Comparison of ENCODE assay signal across 8 cellular contexts in the genomic region with DNA sequence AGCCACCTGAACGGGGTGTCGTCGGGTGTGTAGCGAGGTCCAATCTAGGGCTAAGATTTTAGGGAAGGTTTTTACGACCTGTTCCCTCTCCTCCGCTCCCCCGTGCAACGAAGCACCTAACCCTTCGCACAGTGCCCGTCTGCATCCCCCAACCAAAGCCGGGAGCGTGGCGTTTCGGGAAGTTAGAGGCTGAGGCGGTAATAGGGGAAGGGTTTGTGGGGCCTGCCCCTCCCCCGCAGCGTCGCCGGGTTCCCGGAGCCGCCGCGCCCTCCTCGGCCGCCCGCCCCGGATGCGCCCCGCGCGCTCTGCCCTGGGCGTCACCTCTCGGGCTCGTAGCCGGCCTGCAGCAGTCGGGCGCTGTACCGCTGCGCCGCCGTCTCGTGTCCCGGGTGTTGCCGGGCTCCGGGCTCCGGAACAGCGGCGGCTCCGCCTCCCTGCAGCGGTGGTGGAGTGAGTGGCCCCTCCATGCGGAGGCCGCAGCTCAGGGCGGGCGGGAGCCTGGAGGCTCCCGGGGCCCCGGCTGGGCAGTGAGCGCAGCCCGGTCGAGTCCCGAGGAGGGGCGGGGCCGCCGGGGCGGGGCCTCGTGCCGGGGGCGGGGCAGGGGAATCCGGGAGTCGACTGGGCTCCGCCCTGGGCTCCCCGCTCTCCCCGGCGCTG. TPM values are rescaled to one million over a fixed set of nuclear protein-coding genes. Genes with fewer than 3 reads are reported as not detected.
DNase-seq lines count a peak whose midpoint lies in the region; ATAC-seq, FAIRE-seq and TF ChIP-seq lines count a peak whose summit lies in the region.

A gene (minus strand): TSS at position 548 of the 657 bp plus-strand sequence. CDS start 81 bp downstream, at position 467.

- H3K9me3 ChIP-seq in ovary, result no peaks in the 10 kb centered on the region
- no peaks in the 10 kb centered on the region for H3K9me3 ChIP-seq in thymus (ENCODE audit: control insufficient read depth)

- CTCF ChIA-PET in activated naive CD4-positive, alpha-beta T cell treated with anti-CD3 and anti-CD28 coated beads, Interleukin-2, amount 10 ng/mL, durations not matched to agents 7 days and 5 days (lab: Charles Lee), result interaction anchor here (1.0 to 14.3 kb wide), 4 partner anchors 12 to 50 kb away, joined by 4 to 166 read pairs (median 8); no protein-coding TSS in a partner anchor

- peak; percentile 33 for TF ChIP-seq POLR2A in ovary (IDR thresholded peaks at IDR 0.05)

- peaks cover 67% of the 10 kb centered on the region for H3K27me3 Mint-ChIP-seq in activated naive CD4-positive, alpha-beta T cell treated with anti-CD3 and anti-CD28 coated beads, Interleukin-2, amount 10 ng/mL, durations not matched to agents 7 days and 5 days

- FAIRE-seq in HTR-8/SVneo (lab: Jason Lieb, UNC), result no peak

- DNase-seq in DMS79 (lab: John Stamatoyannopoulos, UW) (peak; percentile 57), HTR-8/SVneo (ENCODE audit: insufficient read length, low spot score) (peak; percentile 88), SK-N-DZ (ENCODE audit: low spot score) (peak; percentile 74), head of caudate nucleus (peak; percentile 62 to 96 (median 90)), ovary (peak; percentile 94 to 96 (median 95))
- peak; percentile 91 for DNase-seq in activated naive CD4-positive, alpha-beta T cell treated with anti-CD3 and anti-CD28 coated beads, Interleukin-2, amount 10 ng/mL, durations not matched to agents 7 days and 5 days

- H3K4me3 ChIP-seq in ovary, result peak within 1 kb of the TSS; percentile 72
- H3K4me3 ChIP-seq in thymus (ENCODE audit: low read length), result peak within 1 kb of the TSS; percentile 81

- TF ChIP-seq EP300 in ovary (IDR thresholded peaks at IDR 0.05), result no peak

- H3K27me3 ChIP-seq in ovary, result no peaks in the 10 kb centered on the region
- peaks cover 8% of the 10 kb centered on the region for H3K27me3 ChIP-seq in thymus (ENCODE audit: control insufficient read depth, insufficient read depth)

- H3K36me3 Mint-ChIP-seq in activated naive CD4-positive, alpha-beta T cell treated with anti-CD3 and anti-CD28 coated beads, Interleukin-2, amount 10 ng/mL, durations not matched to agents 7 days and 5 days, result no peaks in the 10 kb centered on the region

- peak within 1 kb of the TSS; percentile 84 for H3K27ac Mint-ChIP-seq in activated naive CD4-positive, alpha-beta T cell treated with anti-CD3 and anti-CD28 coated beads, Interleukin-2, amount 10 ng/mL, durations not matched to agents 7 days and 5 days

- TF ChIP-seq CTCF in ovary (IDR thresholded peaks at IDR 0.05), result no peak

- peak; percentile 80 for ATAC-seq in GM21381 (IDR thresholded peaks at IDR 0.05; ENCODE audit: unreplicated experiment)

- intact Hi-C loops in head of caudate nucleus (cut with DNase I), result no loop called here
- intact Hi-C loops in ovary (cut with DNase I), result loop anchor here in 1 of 4 donors (10.0 kb wide), 1 partner anchor 45 kb away; a partner anchor contains a TSS

- no peaks in the 10 kb centered on the region for H3K36me3 ChIP-seq in ovary
- no peaks in the 10 kb centered on the region for H3K36me3 ChIP-seq in thymus (ENCODE audit: control insufficient read depth, insufficient read depth)

- H3K27ac ChIP-seq in ovary (peak within 1 kb of the TSS; percentile 74 to 93), thymus (ENCODE audit: low read depth) (peak within 1 kb of the TSS; percentile 82)

- 1 to 2% (median 1%) methylated on average over 63 to 73 of the region's 73 CpGs for WGBS in ovary, 3 donors
- WGBS in thymus, result 1% methylated on average over 73 of the region's 73 CpGs

- peaks cover 42% of the 10 kb centered on the region for H3K4me1 Mint-ChIP-seq in activated naive CD4-positive, alpha-beta T cell treated with anti-CD3 and anti-CD28 coated beads, Interleukin-2, amount 10 ng/mL, durations not matched to agents 7 days and 5 days

- H3K4me1 ChIP-seq in ovary (ENCODE audit: insufficient read depth) (peaks cover 8% of the 10 kb centered on the region), thymus (ENCODE audit: control insufficient read depth, insufficient read depth, low read length) (peaks cover 11% of the 10 kb centered on the region)

- H3K4me3 Mint-ChIP-seq in activated naive CD4-positive, alpha-beta T cell treated with anti-CD3 and anti-CD28 coated beads, Interleukin-2, amount 10 ng/mL, durations not matched to agents 7 days and 5 days, result peak within 1 kb of the TSS; percentile 91

- no peaks in the 10 kb centered on the region for H3K9me3 Mint-ChIP-seq in activated naive CD4-positive, alpha-beta T cell treated with anti-CD3 and anti-CD28 coated beads, Interleukin-2, amount 10 ng/mL, durations not matched to agents 7 days and 5 days

RNA-seq across cellular contexts. Expression of the gene that starts here (rescaled TPM):
- polyA plus RNA-seq in SK-N-DZ (2014; cell fraction: cytosol; rRNA removed), result 39.6 and 46.1 TPM in 2 replicates
- 107 and 111 TPM in 2 replicates for polyA plus RNA-seq in SK-N-DZ (2014; cell fraction: nucleus; rRNA removed)
- total RNA-seq in ovary, result 10 to 100 TPM; 10.3 to 66.9 (median 41.4) TPM
- polyA plus RNA-seq in ovary (10 to 100 TPM; 16.5 to 23.3 TPM), thymus (27.2 TPM)

Comparison
In these comparisons a context has a peak if more than half of its experiments do, and no peak if none do; other contexts are left out.
1. Peak in every context shown above with its lines: DNase-seq, ATAC-seq, H3K4me3 ChIP-seq and H3K27ac ChIP-seq.